Comparison of ENCODE assay signal across 28 cellular contexts in the genomic region with DNA sequence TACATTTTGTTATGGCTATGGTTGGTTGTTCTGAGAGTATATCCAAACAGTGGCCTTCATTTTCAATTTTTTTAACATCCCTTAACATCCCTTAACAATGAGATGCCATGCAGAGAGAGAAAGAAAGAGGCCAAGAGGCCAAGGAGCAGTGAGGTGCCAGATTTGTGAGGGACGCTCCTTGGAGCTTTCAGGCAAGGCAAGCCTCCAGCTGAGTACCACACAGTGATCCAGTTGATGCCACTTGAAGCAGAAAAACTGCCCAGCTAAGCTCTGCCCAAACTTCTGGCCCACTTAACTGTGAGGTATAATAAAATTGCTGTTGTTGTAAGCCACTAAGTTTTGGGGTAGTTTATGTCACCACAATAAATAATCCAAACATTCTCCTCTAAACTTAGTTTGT. TPM values are rescaled to one million over a fixed set of nuclear protein-coding genes. Genes with fewer than 3 reads are reported as not detected.
"Had no signal": no experiment of that assay in that cellular context is flagged by ENCODE, and none has a peak within 500 bp of the region (broad histone marks: within the 10 kb centered on the region; RNA-seq: fewer than 3 reads in every experiment).

No MANE protein-coding gene starts in this region.

- ATAC-seq: mucosa of descending colon; naive thymus-derived CD4-positive, alpha-beta T cell; natural killer cell treated with Interleukin-12 subunit alpha and Interleukin-12 subunit beta and Interleukin-15 and Interleukin-18, amount 100 ng/mL, for 72 hours; right cardiac atrium; sciatic nerve; stimulated activated naive B cell treated with anti-CD40 and anti-IgM and Interleukin-4, amounts not matched to agents 10 μg/mL and 1 μg/mL and 100 μg/mL, for 72 hours; stimulated activated naive CD8-positive, alpha-beta T cell treated with anti-CD3 and anti-CD28 coated beads, Interleukin-15, Interleukin-2, amounts not matched to agents 100 U/mL and 50 U/mL, for 24 hours had no signal

- H3K9me3 ChIP-seq: mucosa of descending colon, neutrophil, testis, tibial artery had no signal

- H3K27me3 Mint-ChIP-seq: naive thymus-derived CD4-positive, alpha-beta T cell; natural killer cell treated with Interleukin-12 subunit alpha and Interleukin-12 subunit beta and Interleukin-15 and Interleukin-18, amount 100 ng/mL, for 72 hours; progenitor cell of endocrine pancreas; stimulated activated naive B cell treated with anti-CD40 and anti-IgM and Interleukin-4, amounts not matched to agents 10 μg/mL and 1 μg/mL and 100 μg/mL, for 72 hours had no signal

- H3K4me3 ChIP-seq: heart right ventricle, hepatocyte, left ventricle myocardium inferior, lung, mucosa of descending colon, skin epidermis, stomach, testis, tibial artery, upper lobe of right lung had no signal

- H3K27ac ChIP-seq: hepatocyte, left ventricle myocardium inferior, neutrophil, skin epidermis, stomach, testis, tibial artery, upper lobe of right lung had no signal

- H3K27ac Mint-ChIP-seq: natural killer cell treated with Interleukin-12 subunit alpha and Interleukin-12 subunit beta and Interleukin-15 and Interleukin-18, amount 100 ng/mL, for 72 hours; progenitor cell of endocrine pancreas; stimulated activated naive B cell treated with anti-CD40 and anti-IgM and Interleukin-4, amounts not matched to agents 10 μg/mL and 1 μg/mL and 100 μg/mL, for 72 hours had no signal

- DNase-seq: heart right ventricle; islet precursor cell; left ventricle myocardium inferior; midbrain; mucosa of descending colon; naive thymus-derived CD4-positive, alpha-beta T cell; occipital lobe; right cardiac atrium; stimulated activated CD4-positive, alpha-beta T cell treated with anti-CD3 and anti-CD28 coated beads, Interleukin-12 subunit alpha, Interleukin-12 subunit beta, amount 100 ng/mL, for 4 hours; stimulated activated CD4-positive, alpha-beta T cell treated with anti-CD3 and anti-CD28 coated beads, Interleukin-15, amount 100 ng/mL, for 24 hours; stimulated activated CD4-positive, alpha-beta T cell treated with anti-CD3 and anti-CD28 coated beads, Interleukin-2, amount 100 ng/mL, for 24 hours; stimulated activated CD4-positive, alpha-beta T cell treated with anti-CD3 and anti-CD28 coated beads, Interleukin-4, amount 100 ng/mL, for 1 hour; stimulated activated naive B cell treated with anti-CD40 and anti-IgM and Interleukin-4, amounts not matched to agents 10 μg/mL and 1 μg/mL and 100 μg/mL, for 72 hours; stimulated activated naive CD8-positive, alpha-beta T cell treated with anti-CD3 and anti-CD28 coated beads, Interleukin-15, Interleukin-2, amounts not matched to agents 100 U/mL and 50 U/mL, for 24 hours; stomach; testis; tibial artery; trophoblast cell; upper lobe of right lung had no signal

- H3K4me1 Mint-ChIP-seq: neural crest cell had no signal

- H3K4me3 Mint-ChIP-seq: naive thymus-derived CD4-positive, alpha-beta T cell; natural killer cell treated with Interleukin-12 subunit alpha and Interleukin-12 subunit beta and Interleukin-15 and Interleukin-18, amount 100 ng/mL, for 72 hours; neural crest cell; stimulated activated naive B cell treated with anti-CD40 and anti-IgM and Interleukin-4, amounts not matched to agents 10 μg/mL and 1 μg/mL and 100 μg/mL, for 72 hours had no signal

RNA-seq across cellular contexts. Expression of a gene that starts 22.6 kb away (rescaled TPM):
- total RNA-seq: pulmonary artery endothelial cell had no signal
